16 cellular contexts compared by ENCODE assay signal in genomic region chr9:129394011-129394919, GRCh38.
DNase-seq lines count a peak whose midpoint lies in the region; ATAC-seq lines count a peak whose summit lies in the region.
"Had no signal": no experiment of that assay in that cellular context is flagged by ENCODE, and none has a peak within 500 bp of the region (broad histone marks: within the 10 kb centered on the region; RNA-seq: fewer than 3 reads in every experiment).

No MANE protein-coding gene starts in this region.

- no peak for ATAC-seq in GM18873 (IDR thresholded peaks at IDR 0.05; ENCODE audit: low FRiP score, unreplicated experiment)
- ATAC-seq: heart left ventricle, WTC11 had no signal

- no peak overlapping the region for H4K91ac ChIP-seq in neuronal stem cell (ENCODE audit: low read depth, low read length, poor library complexity)

- H2BK15ac ChIP-seq in neuronal stem cell (ENCODE audit: low read length) = no peak overlapping the region

- H3K27ac ChIP-seq in neuronal stem cell (replicated peaks; ENCODE audit: low read length) = no peak overlapping the region
- H3K27ac ChIP-seq: heart left ventricle, PC-9 had no signal

- H3K79me1 ChIP-seq in neuronal stem cell (ENCODE audit: low read depth, low read length) = no peaks in the 10 kb centered on the region

- H3K27me3 ChIP-seq in neuronal stem cell (ENCODE audit: control insufficient read depth in 3 of 3, insufficient read depth in 3 of 3, low read depth in 1 of 3, low read length in 3 of 3) = no peaks in the 10 kb centered on the region
- H3K27me3 ChIP-seq: heart left ventricle had no signal

- peak overlapping the region; percentile 51 for H2AK5ac ChIP-seq in neuronal stem cell (ENCODE audit: low read depth, low read length)

- H2BK5ac ChIP-seq in neuronal stem cell (ENCODE audit: low read length) = no peak overlapping the region

- in situ Hi-C loops in ACHN (cut with HindIII; ENCODE audit: low pct_ligation_motif_present, low pct_unique_long_range_greater_than_20kb, low sequenced_read_pairs) = no loop called here

- peaks cover 10 to 42% of the 10 kb centered on the region in 2 donors for H3K4me1 ChIP-seq in neuronal stem cell (ENCODE audit: control insufficient read depth in 2 of 2, insufficient read depth in 1 of 2, low read depth in 1 of 2, low read length in 2 of 2)

- H2BK12ac ChIP-seq in neuronal stem cell (ENCODE audit: low read length) = no peak overlapping the region

- no peaks in the 10 kb centered on the region for H3K9me3 ChIP-seq in neuronal stem cell (replicated peaks in 1 of 2; ENCODE audit: control insufficient read depth in 2 of 2, insufficient read depth in 1 of 2, low read depth in 1 of 2, low read length in 2 of 2)
- H3K9me3 ChIP-seq: heart left ventricle had no signal

- H4K8ac ChIP-seq in neuronal stem cell (ENCODE audit: low read depth, low read length) = no peak overlapping the region

- no peak overlapping the region for H3K4ac ChIP-seq in neuronal stem cell (ENCODE audit: low read length)

- no peak overlapping the region for H3K9ac ChIP-seq in neuronal stem cell (ENCODE audit: low read depth, low read length, poor library complexity)

- H3K36me3 ChIP-seq in neuronal stem cell (replicated peaks in 1 of 2; ENCODE audit: control insufficient read depth in 2 of 2, insufficient read depth in 2 of 2, low read length in 2 of 2) = no peaks in the 10 kb centered on the region
- H3K36me3 ChIP-seq: heart left ventricle had no signal

- peak overlapping the region; percentile 37 for H3K18ac ChIP-seq in neuronal stem cell (ENCODE audit: low read length)

- no peak overlapping the region for H3K23ac ChIP-seq in neuronal stem cell (ENCODE audit: low read depth, low read length, poor library complexity)

- peak; percentile 26 for DNase-seq in COLO668 (lab: John Stamatoyannopoulos, UW; ENCODE audit: unreplicated experiment)
- peak; percentile 44 for DNase-seq in NCI-H1092 (lab: John Stamatoyannopoulos, UW)
- peak; percentile 91 for DNase-seq in SK-N-DZ (ENCODE audit: low spot score)
- DNase-seq in neuronal stem cell (ENCODE audit: low spot score) = no peak
- no peak for DNase-seq in NCI-H2081 (lab: John Stamatoyannopoulos, UW)
- no peak for DNase-seq in ACHN
- DNase-seq: cerebellar nuclear complex; erythroblast; GDM1; IMR-90; kidney glomerular epithelial cell; PC-9; stimulated activated CD4-positive, alpha-beta T cell treated with anti-CD3 and anti-CD28 coated beads, Interleukin-4, amount 100 ng/mL, for 1 hour had no signal

- peak overlapping the region; percentile 77 for H2AFZ ChIP-seq in neuronal stem cell (ENCODE audit: low read length)
- H2AFZ ChIP-seq: PC-9 had no signal

- WGBS in neuronal stem cell (ENCODE audit: extremely low coverage in 2 of 2, insufficient read length in 2 of 2, insufficient replicate concordance in 1 of 2), 2 donors = no CpG with 5 or more reads among the region's 26 CpGs

- no peak overlapping the region for H3K4me2 ChIP-seq in neuronal stem cell (ENCODE audit: insufficient read depth, low read length, poor library complexity, severe bottlenecking)
- H3K4me2 ChIP-seq: PC-9 had no signal

- no peak overlapping the region for H2BK120ac ChIP-seq in neuronal stem cell (ENCODE audit: low read depth, low read length)

- no peak overlapping the region for H3K4me3 ChIP-seq in neuronal stem cell (ENCODE audit: low read length in 2 of 2)
- H3K4me3 ChIP-seq: heart left ventricle, PC-9 had no signal

- no peak overlapping the region for H3K14ac ChIP-seq in neuronal stem cell (ENCODE audit: low read length)

Comparison
In these comparisons a context has a peak if more than half of its experiments do, and no peak if none do; other contexts are left out.
1. DNase-seq: peak in COLO668 (single experiment), NCI-H1092 (single experiment) and SK-N-DZ (single experiment); none in neuronal stem cell (single experiment), NCI-H2081 (0 of 2) and ACHN (single experiment).